9 cellular contexts compared by ENCODE assay signal in the genomic region with DNA sequence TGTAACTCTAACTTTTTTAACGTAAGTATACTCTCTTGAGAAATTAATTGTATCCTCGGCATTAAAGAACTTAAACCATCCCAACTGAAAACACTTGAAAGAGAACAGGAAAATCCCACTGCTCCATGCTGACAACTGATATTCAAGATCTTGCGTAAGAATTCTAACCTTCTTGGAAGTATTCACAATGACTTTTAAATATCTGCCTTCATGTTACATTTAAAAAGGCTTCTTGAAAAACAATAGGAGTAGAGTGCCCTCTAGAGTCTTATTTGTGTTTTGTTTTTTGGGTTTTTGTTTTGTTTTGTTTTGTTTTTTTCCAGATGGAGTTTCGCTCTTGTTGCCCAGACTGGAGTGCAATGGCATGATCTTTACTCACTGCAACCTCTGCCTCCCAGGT.
DNase-seq lines count a peak whose midpoint lies in the region; ATAC-seq and TF ChIP-seq lines count a peak whose summit lies in the region.
"Had no signal": no experiment of that assay in that cellular context is flagged by ENCODE, and none has a peak within 500 bp of the region (broad histone marks: within the 10 kb centered on the region; RNA-seq: fewer than 3 reads in every experiment).

No MANE protein-coding gene starts in this region.

- TF ChIP-seq CTCF in WTC11 (IDR thresholded peaks at IDR 0.05) = peak; percentile 49; the same call in 1 of the 2 replicates
- peak; percentile 29 to 65 (median 50) for TF ChIP-seq CTCF in tibial nerve (IDR thresholded peaks at IDR 0.05)

- H3K4me1 ChIP-seq in tibial nerve = peaks cover 0 to 11% (median 0%) of the 10 kb centered on the region in 4 donors

- no peaks in the 10 kb centered on the region for H3K36me3 Mint-ChIP-seq in WTC11
- no peaks in the 10 kb centered on the region for H3K36me3 Mint-ChIP-seq in naive thymus-derived CD8-positive, alpha-beta T cell

- no peak overlapping the region for H3K4me3 ChIP-seq in tibial nerve
- H3K4me3 ChIP-seq: BLaER1 treated with 17β-estradiol and CSF1 and Interleukin-3, amounts not matched to agents 10 nM and 100 nM had no signal

- no peaks in the 10 kb centered on the region for H3K9me3 Mint-ChIP-seq in WTC11
- H3K9me3 Mint-ChIP-seq in naive thymus-derived CD8-positive, alpha-beta T cell = no peaks in the 10 kb centered on the region

- H3K27me3 Mint-ChIP-seq in WTC11 (ENCODE audit: low read depth) = no peaks in the 10 kb centered on the region
- peaks cover under 1 to 12% (median 8%) of the 10 kb centered on the region in 5 donors for H3K27me3 Mint-ChIP-seq in naive thymus-derived CD8-positive, alpha-beta T cell

- POLR2A ChIA-PET in WTC11 (lab: Charles Lee) = interaction anchor here (0.6 kb wide), 1 partner anchor 40 kb away, joined by 3 read pairs; no protein-coding TSS in a partner anchor
- POLR2A ChIA-PET in naive thymus-derived CD8-positive, alpha-beta T cell (lab: Charles Lee) = no interaction called here

- peak; percentile 43 for DNase-seq in NCI-H1105 treated with DMSO at 0.1 percent for 48 hours (lab: John Stamatoyannopoulos, UW)
- DNase-seq in NCI-H1105 (lab: John Stamatoyannopoulos, UW) = no peak
- DNase-seq in NCI-H1417 treated with DMSO at 0.1 percent for 48 hours (lab: John Stamatoyannopoulos, UW) = peak; percentile 31
- no peak for DNase-seq in WTC11 (ENCODE audit: low spot score)
- peak; percentile 19 for DNase-seq in hepatic stellate cell (ENCODE audit: low spot score)
- DNase-seq in tibial nerve (ENCODE audit: low spot score in 2 of 2) = no peak
- no peak for DNase-seq in naive thymus-derived CD8-positive, alpha-beta T cell

- CTCF ChIA-PET in WTC11 (lab: Charles Lee) = no interaction called here

- TF ChIP-seq POLR2A in tibial nerve (IDR thresholded peaks at IDR 0.05) = no peak

- 33 to 41% methylated on average over 4 of the region's 4 CpGs for WGBS in tibial nerve, 2 donors

- H3K27me3 ChIP-seq in tibial nerve = no peaks in the 10 kb centered on the region
- H3K27me3 ChIP-seq: BLaER1 treated with 17β-estradiol and CSF1 and Interleukin-3, amounts not matched to agents 10 nM and 100 nM had no signal

- TF ChIP-seq EP300 in tibial nerve (IDR thresholded peaks at IDR 0.05) = no peak

- peaks cover 12% of the 10 kb centered on the region for H3K4me1 Mint-ChIP-seq in WTC11
- H3K4me1 Mint-ChIP-seq in naive thymus-derived CD8-positive, alpha-beta T cell = peaks cover 0 to 2% (median 0%) of the 10 kb centered on the region in 4 donors

- H3K27ac Mint-ChIP-seq in WTC11 = no peak overlapping the region
- no peak overlapping the region for H3K27ac Mint-ChIP-seq in naive thymus-derived CD8-positive, alpha-beta T cell

- no peak overlapping the region for H3K4me3 Mint-ChIP-seq in WTC11
- H3K4me3 Mint-ChIP-seq in naive thymus-derived CD8-positive, alpha-beta T cell = no peak overlapping the region

- ATAC-seq in WTC11 (no peak), HG03025 (IDR thresholded peaks at IDR 0.05; ENCODE audit: low FRiP score, unreplicated experiment) (no peak)
- no peak for ATAC-seq in naive thymus-derived CD8-positive, alpha-beta T cell

- H3K36me3 ChIP-seq in tibial nerve = no peaks in the 10 kb centered on the region
- H3K36me3 ChIP-seq: BLaER1 treated with 17β-estradiol and CSF1 and Interleukin-3, amounts not matched to agents 10 nM and 100 nM had no signal

- H3K27ac ChIP-seq in tibial nerve = no peak overlapping the region

- H3K9me3 ChIP-seq in tibial nerve = no peaks in the 10 kb centered on the region
- H3K9me3 ChIP-seq: BLaER1 treated with 17β-estradiol and CSF1 and Interleukin-3, amounts not matched to agents 10 nM and 100 nM had no signal

TF ChIP-seq in WTC11, 78 proteins besides CTCF, POLR2A, EP300 and RAD21:
- TF ChIP-seq USF1 (CRISPR knock-in tag; IDR thresholded peaks at IDR 0.05) = no peak
- TF ChIP-seq PREB (CRISPR knock-in tag; IDR thresholded peaks at IDR 0.05; ENCODE audit: borderline replicate concordance) = no peak
- 0 out of 2 replicates have a peak, but pooled peaks have one; percentile 10 for TF ChIP-seq ZNF425 (CRISPR knock-in tag; conservative IDR thresholded peaks at IDR 0.05)

Comparison
In these comparisons a context has a peak if more than half of its experiments do, and no peak if none do; other contexts are left out.
1. DNase-seq: peak in NCI-H1105 treated with DMSO at 0.1 percent for 48 hours (single experiment), NCI-H1417 treated with DMSO at 0.1 percent for 48 hours (single experiment) and hepatic stellate cell (single experiment); none in NCI-H1105 (single experiment), WTC11 (single experiment), tibial nerve (0 of 2) and naive thymus-derived CD8-positive, alpha-beta T cell (0 of 10).